ENCODE assay signal across 8 cellular contexts in genomic region chr1:212286437-212287131, GRCh38. TPM values are rescaled to one million over a fixed set of nuclear protein-coding genes. Genes with fewer than 3 reads are reported as not detected.
A peak's percentile ranks its signal among the peaks of the same experiment; 100 is the strongest.
DNase-seq lines count a peak whose midpoint lies in the region; ATAC-seq, FAIRE-seq and TF ChIP-seq lines count a peak whose summit lies in the region.

No MANE protein-coding gene starts in this region.

- CTCF ChIA-PET in RWPE1 (lab: Yijun Ruan, JAX), result interaction anchor here (1.0 to 1.9 kb wide), 2 partner anchors 30 to 169 kb away, joined by 4 to 6 read pairs; no protein-coding TSS in a partner anchor

- peak overlapping the region; percentile 87 for H3K4me3 Mint-ChIP-seq in endodermal cell
- peak overlapping the region; percentile 93 to 97 (median 96) for H3K4me3 Mint-ChIP-seq in nephron

- peak overlapping the region; percentile 46 for H3K9ac ChIP-seq in endodermal cell (ENCODE audit: extremely low read depth, low read length, poor library complexity, severe bottlenecking)

- H3K36me3 Mint-ChIP-seq in endodermal cell (ENCODE audit: low read depth) (no peaks in the 10 kb centered on the region), nephron (ENCODE audit: low read depth) (no peaks in the 10 kb centered on the region)

- peaks cover 4% of the 10 kb centered on the region for H3K36me3 ChIP-seq in endodermal cell (ENCODE audit: control insufficient read depth, insufficient read depth, low read length)

- H3K4me1 Mint-ChIP-seq in endodermal cell, result peaks cover 39% of the 10 kb centered on the region
- H3K4me1 Mint-ChIP-seq in nephron, result peaks cover 18% of the 10 kb centered on the region

- H3K27me3 Mint-ChIP-seq in endodermal cell (ENCODE audit: insufficient read depth) (no peaks in the 10 kb centered on the region), nephron (ENCODE audit: low read depth) (peaks cover 8% of the 10 kb centered on the region)

- H3K9me3 ChIP-seq in endodermal cell (ENCODE audit: control insufficient read depth, low read length), result no peaks in the 10 kb centered on the region

- peak; percentile 14 for DNase-seq in A172 (ENCODE audit: low spot score)
- DNase-seq in GM12891 (ENCODE audit: insufficient read length, low spot score), result no peak
- peak; percentile 34 for DNase-seq in RWPE1 (ENCODE audit: low spot score)
- DNase-seq in endodermal cell, result no peak
- DNase-seq in activated CD4-positive, CD25-positive, alpha-beta regulatory T cell treated with anti-CD3 and anti-CD28 coated beads, Interleukin-2, amount 50 U/mL, for 72 hours, result no peak

- H3K9me3 Mint-ChIP-seq in endodermal cell (no peaks in the 10 kb centered on the region), nephron (no peaks in the 10 kb centered on the region)

- H3K27ac Mint-ChIP-seq in endodermal cell (peak overlapping the region; percentile 92), nephron (peak overlapping the region; percentile 75 to 94 (median 81))

- TF ChIP-seq POLR2A in GM12891 (IDR thresholded peaks at IDR 0.05; ENCODE audit: low read depth, low read length), result no peak

- 1% methylated on average over 15 to 19 of the region's 19 CpGs for WGBS in endodermal cell (ENCODE audit: insufficient coverage in 1 of 2, insufficient read length in 1 of 2), 2 experiments

- no peak for FAIRE-seq in GM12891 (lab: Jason Lieb, UNC)

- no peaks in the 10 kb centered on the region for H3K27me3 ChIP-seq in endodermal cell (ENCODE audit: control insufficient read depth, insufficient read depth, low read length, poor library complexity, severe bottlenecking)

- H3K27ac ChIP-seq in RWPE1 (peak overlapping the region; percentile 97), endodermal cell (ENCODE audit: low read depth, low read length) (no peak overlapping the region)

- H3K4me3 ChIP-seq in endodermal cell (ENCODE audit: low read length), result peak overlapping the region; percentile 90

- TF ChIP-seq CTCF in RWPE1 (conservative IDR thresholded peaks at IDR 0.05; ENCODE audit: low read depth), result no peak
- no peak for TF ChIP-seq CTCF in endodermal cell (conservative IDR thresholded peaks at IDR 0.05)
- no peak for TF ChIP-seq CTCF in nephron (IDR thresholded peaks at IDR 0.05; ENCODE audit: unreplicated experiment in 3 of 3)

- ATAC-seq in HG03457 (IDR thresholded peaks at IDR 0.05; ENCODE audit: unreplicated experiment) (no peak), HG03521 (IDR thresholded peaks at IDR 0.05; ENCODE audit: unreplicated experiment) (no peak)

- POLR2A ChIA-PET in RWPE1 (lab: Yijun Ruan, JAX; ENCODE audit: low non-redundant PET), result no interaction called here

- H3K4me1 ChIP-seq in endodermal cell (ENCODE audit: control insufficient read depth, insufficient read depth, low read length), result peaks cover under 1% of the 10 kb centered on the region

TF ChIP-seq in GM12891, 5 proteins besides CTCF, POLR2A, EP300 and RAD21:
- TF ChIP-seq SPI1 (IDR thresholded peaks at IDR 0.05; ENCODE audit: low read depth, low read length) (peak; percentile 28; the same call in 1 of the 2 replicates), POU2F2 (IDR thresholded peaks at IDR 0.05; ENCODE audit: low read depth, low read length) (no peak)

RNA-seq across cellular contexts. Expression of gene PPP2R5A, which starts 1.4 kb away (rescaled TPM):
- 24.4 and 26.6 TPM in 2 replicates for total RNA-seq in A172 (2014; rRNA removed; shearing (Covaris generic))
- polyA plus RNA-seq in GM12891 (2012; ENCODE audit: low read depth, missing spikeins), result 20.7 TPM
- total RNA-seq in endodermal cell, result 10 to 100 TPM; 40.7 to 41.4 TPM
- polyA plus RNA-seq in endodermal cell (2013, experiment 1 of 2), result 17.7 TPM
- 18.3 TPM for polyA plus RNA-seq in endodermal cell (2013, experiment 2 of 2)

Comparison
In these comparisons a context has a peak if more than half of its experiments do, and no peak if none do; other contexts are left out.
1. DNase-seq: peak in A172 (single experiment) and RWPE1 (single experiment); none in GM12891 (single experiment), endodermal cell (single experiment) and activated CD4-positive, CD25-positive, alpha-beta regulatory T cell treated with anti-CD3 and anti-CD28 coated beads, Interleukin-2, amount 50 U/mL, for 72 hours (single experiment).